Comparison of ENCODE assay signal across 26 cellular contexts in genomic region chr10:15737635-15738034, GRCh38. TPM values are rescaled to one million over a fixed set of nuclear protein-coding genes. Genes with fewer than 3 reads are reported as not detected.
DNase-seq lines count a peak whose midpoint lies in the region; ATAC-seq and TF ChIP-seq lines count a peak whose summit lies in the region.
"Had no signal": no experiment of that assay in that cellular context is flagged by ENCODE, and none has a peak within 500 bp of the region (broad histone marks: within the 10 kb centered on the region; RNA-seq: fewer than 3 reads in every experiment).

No MANE protein-coding gene starts in this region.

- no peaks in the 10 kb centered on the region for H3K27me3 ChIP-seq in left ventricle myocardium inferior (ENCODE audit: low read depth)
- no peaks in the 10 kb centered on the region for H3K27me3 ChIP-seq in mucosa of rectum (ENCODE audit: control insufficient read depth in 2 of 2, insufficient read depth in 2 of 2, low read length in 2 of 2)
- no peaks in the 10 kb centered on the region for H3K27me3 ChIP-seq in vagina
- H3K27me3 ChIP-seq: dorsolateral prefrontal cortex, heart left ventricle, sigmoid colon had no signal

- H3K36me3 ChIP-seq in left ventricle myocardium inferior (no peaks in the 10 kb centered on the region), mucosa of rectum (ENCODE audit: control insufficient read depth in 2 of 2, insufficient read depth in 2 of 2, low read length in 2 of 2) (no peaks in the 10 kb centered on the region), vagina (no peaks in the 10 kb centered on the region)
- H3K36me3 ChIP-seq: heart left ventricle, sigmoid colon had no signal

- peaks cover 10% of the 10 kb centered on the region for H3K9me3 ChIP-seq in left ventricle myocardium inferior (replicated peaks)
- H3K9me3 ChIP-seq in mucosa of rectum (ENCODE audit: control insufficient read depth in 2 of 2, low read length in 2 of 2): no peaks in the 10 kb centered on the region
- no peaks in the 10 kb centered on the region for H3K9me3 ChIP-seq in vagina
- H3K9me3 ChIP-seq: Caco-2, sigmoid colon had no signal

- H3K4me1 ChIP-seq in left ventricle myocardium inferior (peaks cover 4% of the 10 kb centered on the region), mucosa of rectum (ENCODE audit: control insufficient read depth in 2 of 2, insufficient read depth in 2 of 2, low read length in 2 of 2) (no peaks in the 10 kb centered on the region), vagina (peaks cover 8% of the 10 kb centered on the region)
- H3K4me1 ChIP-seq: Caco-2, sigmoid colon had no signal

- H3K4me3 ChIP-seq in left ventricle myocardium inferior (no peak overlapping the region), coronary artery (peak overlapping the region; percentile 31), mucosa of rectum (ENCODE audit: low read length in 2 of 2) (no peak overlapping the region), vagina (no peak overlapping the region)
- H3K4me3 ChIP-seq: heart left ventricle, sigmoid colon had no signal

- TF ChIP-seq CTCF in left ventricle myocardium inferior (IDR thresholded peaks at IDR 0.05; ENCODE audit: borderline replicate concordance) (no peak), coronary artery (IDR thresholded peaks at IDR 0.05) (no peak), vagina (IDR thresholded peaks at IDR 0.05) (no peak)

- TF ChIP-seq POLR2A in vagina (IDR thresholded peaks at IDR 0.05): no peak

- no peak overlapping the region for H3K9ac ChIP-seq in mucosa of rectum (ENCODE audit: low read depth in 1 of 2, low read length in 2 of 2)

- intact Hi-C loops in left ventricle myocardium inferior (cut with micrococcal nuclease) (no loop called here), left cardiac atrium (cut with DNase I) (no loop called here), vagina (cut with DNase I) (no loop called here)

- DNase-seq in left ventricle myocardium inferior: no peak
- DNase-seq in left cardiac atrium: no peak
- no peak for DNase-seq in coronary artery (ENCODE audit: low spot score)
- no peak for DNase-seq in vagina (ENCODE audit: extremely low spot score in 2 of 2)
- no peak for DNase-seq in ureter (ENCODE audit: low spot score)
- DNase-seq in AG08396 (ENCODE audit: low spot score): no peak
- DNase-seq: activated CD4-positive, alpha-beta T cell treated with anti-CD3 and anti-CD28 coated beads, Interleukin-2, amount 10 ng/mL, durations not matched to agents 24 days and 14 days; aorta; C1 segment of cervical spinal cord; Caco-2; DMS79 treated with DMSO at 0.1 percent for 48 hours; dorsolateral prefrontal cortex; H7; MM.1S; NCI-H1694; NCI-H2171 treated with DMSO at 0.1 percent for 48 hours; NCI-H524 treated with DMSO at 0.1 percent for 48 hours; posterior cingulate gyrus; sigmoid colon had no signal

- ATAC-seq in left cardiac atrium: no peak
- ATAC-seq in GM18909 (IDR thresholded peaks at IDR 0.05; ENCODE audit: poor library complexity, unreplicated experiment): no peak

- peak overlapping the region; percentile 17 for H3K27ac ChIP-seq in left ventricle myocardium inferior (replicated peaks)
- peak overlapping the region; percentile 67 to 73 for H3K27ac ChIP-seq in coronary artery
- H3K27ac ChIP-seq in mucosa of rectum (ENCODE audit: low read depth in 2 of 2, low read length in 2 of 2): peak overlapping the region; percentile 34 to 41
- H3K27ac ChIP-seq in vagina: peak overlapping the region; percentile 20
- H3K27ac ChIP-seq: VCaP had no signal

RNA-seq across cellular contexts. Expression of gene ITGA8, which starts 17.9 kb away (rescaled TPM):
- total RNA-seq in left ventricle myocardium inferior: 1.7 TPM
- total RNA-seq in left cardiac atrium: 1 to 10 TPM; 2.7 to 4.5 TPM
- 15.5 TPM for total RNA-seq in vagina
- 58.6 TPM for total RNA-seq in ureter
- total RNA-seq: activated CD4-positive, alpha-beta T cell treated with anti-CD3 and anti-CD28 coated beads, Interleukin-2, amount 10 ng/mL, durations not matched to agents 24 days and 14 days; activated T-helper 1 cell treated with anti-CD3 and anti-CD28 coated beads, Interleukin-12 subunit alpha, Interleukin-12 subunit beta, Interleukin-2, Interleukin-4 antibody, amounts not matched to agents 30 ng/mL and 10 ng/mL and 1 ng/mL, durations not matched to agents 14 hours and 24 hours and 36 hours; Caco-2; mononuclear cell; T-helper 2 cell treated with Interferon-gamma antibody and Interleukin-4, amounts not matched to agents 100 ng/mL and 5 ng/mL, for 36 hours had no signal

Comparison
In these comparisons a context has a peak if more than half of its experiments do, and no peak if none do; other contexts are left out.
1. H3K27ac ChIP-seq: peak in every context shown above with its lines; median percentile 70 in coronary artery; 38 in mucosa of rectum; 20 in vagina; 17 in left ventricle myocardium inferior.